Comparison of ENCODE assay signal across 8 cellular contexts in the genomic region with DNA sequence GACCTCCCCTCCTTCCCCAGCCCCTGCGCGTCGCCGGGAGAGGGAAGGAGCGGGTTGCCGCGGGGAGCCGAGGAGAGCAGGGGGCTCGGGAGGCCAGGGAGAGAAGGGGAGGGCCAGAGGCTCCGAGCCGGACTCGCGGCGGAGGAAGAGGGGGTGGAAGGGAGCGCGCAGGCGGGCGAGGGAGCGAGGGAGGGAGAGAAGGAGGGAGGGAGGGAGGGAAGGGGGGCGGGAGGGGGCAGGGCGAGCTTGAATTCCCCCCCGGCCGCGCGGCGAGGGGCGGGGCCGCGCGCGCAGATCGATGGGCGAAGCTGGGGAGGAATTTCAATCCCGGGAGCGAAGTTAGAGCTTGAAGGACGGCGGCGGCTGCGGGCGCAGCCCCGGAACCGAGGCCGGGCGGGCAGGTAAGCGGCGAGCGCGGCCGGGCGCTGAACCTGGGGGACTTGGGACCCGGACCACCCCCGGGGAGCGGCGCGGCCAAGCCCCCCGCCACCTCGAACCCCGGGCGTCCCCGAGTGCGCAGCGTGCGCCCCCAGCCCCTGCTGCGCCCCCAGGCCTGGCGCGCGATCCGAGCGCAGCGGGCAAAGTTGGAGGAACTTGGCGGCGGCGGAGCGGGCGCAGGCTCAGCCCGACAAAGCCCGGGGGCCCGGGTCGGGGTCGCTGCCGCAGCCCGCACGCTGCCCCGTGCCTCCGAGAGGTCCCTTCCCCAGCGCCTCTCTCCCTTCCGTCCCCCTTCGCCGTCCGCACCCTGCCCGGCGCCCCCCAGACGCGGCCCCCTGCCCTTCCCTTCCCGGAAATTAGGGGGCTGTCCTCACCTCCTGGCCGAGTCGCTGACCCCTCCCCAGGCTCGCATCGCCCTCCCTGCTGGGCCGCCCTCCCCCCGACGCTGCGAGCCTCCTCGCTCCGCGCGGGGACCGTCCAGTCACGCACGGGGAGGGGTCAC. TPM values are rescaled to one million over a fixed set of nuclear protein-coding genes. Genes with fewer than 3 reads are reported as not detected.
DNase-seq lines count a peak whose midpoint lies in the region; ATAC-seq and TF ChIP-seq lines count a peak whose summit lies in the region.

ELFN1 (plus strand) TSS at position 324 of the 940 bp plus-strand sequence. CDS start 74,320 bp downstream, outside the sequence.

- DNase-seq in activated naive CD4-positive, alpha-beta T cell treated with anti-CD3 and anti-CD28 coated beads, Interleukin-2, amount 50 U/mL, for 16 hours, result no peak
- no peak for DNase-seq in astrocyte of the cerebellum (ENCODE audit: low read depth)
- no peak for DNase-seq in kidney epithelial cell (ENCODE audit: low read depth)
- no peak for DNase-seq in vagina (ENCODE audit: extremely low spot score in 2 of 2)
- DNase-seq in Karpas-422, result no peak

- peaks cover 5% of the 10 kb centered on the region for H3K4me1 Mint-ChIP-seq in activated naive CD4-positive, alpha-beta T cell treated with anti-CD3 and anti-CD28 coated beads, Interleukin-2, amount 50 U/mL, for 24 hours

- TF ChIP-seq POLR2A in vagina (IDR thresholded peaks at IDR 0.05), result no peak

- peaks cover 55% of the 10 kb centered on the region for H3K4me1 ChIP-seq in vagina
- H3K4me1 ChIP-seq in Karpas-422 (ENCODE audit: low read length), result no peaks in the 10 kb centered on the region

- H3K36me3 ChIP-seq in kidney epithelial cell (ENCODE audit: control insufficient read depth, insufficient read depth, low read length), result no peaks in the 10 kb centered on the region
- H3K36me3 ChIP-seq in vagina, result no peaks in the 10 kb centered on the region
- no peaks in the 10 kb centered on the region for H3K36me3 ChIP-seq in Karpas-422 (ENCODE audit: insufficient read depth, low read length)

- peak within 1 kb of the TSS; percentile 65 for H3K27ac ChIP-seq in vagina
- no peak within 1 kb of the TSS for H3K27ac ChIP-seq in Karpas-422 (ENCODE audit: low read length)

- no peak within 1 kb of the TSS for H2AFZ ChIP-seq in Karpas-422 (ENCODE audit: low read length)

- in situ Hi-C loops in astrocyte of the cerebellum (cut with HindIII; ENCODE audit: low sequenced_read_pairs), result no loop called here

- H3K4me3 ChIP-seq in astrocyte of the cerebellum (ENCODE audit: low read depth, low read length) (peak within 1 kb of the TSS; percentile 15), kidney epithelial cell (ENCODE audit: low read depth, low read length) (peak within 1 kb of the TSS; percentile 17), vagina (peak within 1 kb of the TSS; percentile 44 to 48), Karpas-422 (ENCODE audit: low read length) (no peak within 1 kb of the TSS)

- H3K27ac Mint-ChIP-seq in activated naive CD4-positive, alpha-beta T cell treated with anti-CD3 and anti-CD28 coated beads, Interleukin-2, amount 50 U/mL, for 24 hours, result no peak within 1 kb of the TSS

- H3K4me3 Mint-ChIP-seq in activated naive CD4-positive, alpha-beta T cell treated with anti-CD3 and anti-CD28 coated beads, Interleukin-2, amount 50 U/mL, for 24 hours, result peak within 1 kb of the TSS; percentile 80

- H3K36me3 Mint-ChIP-seq in activated naive CD4-positive, alpha-beta T cell treated with anti-CD3 and anti-CD28 coated beads, Interleukin-2, amount 50 U/mL, for 24 hours, result no peaks in the 10 kb centered on the region

- ATAC-seq in GM19328 (IDR thresholded peaks at IDR 0.05; ENCODE audit: unreplicated experiment), result no peak
- ATAC-seq in activated CD4-positive, CD25-positive, alpha-beta regulatory T cell treated with anti-CD3 and anti-CD28 coated beads, Interleukin-2, amount 50 U/mL, for 24 hours, result no peak

- TF ChIP-seq CTCF in astrocyte of the cerebellum (IDR thresholded peaks at IDR 0.05; ENCODE audit: low read depth, low read length, missing control alignments) (no peak), kidney epithelial cell (IDR thresholded peaks at IDR 0.05; ENCODE audit: insufficient read depth, low read length, poor library complexity, severe bottlenecking) (no peak), vagina (IDR thresholded peaks at IDR 0.05) (no peak)

- H3K9me2 ChIP-seq in Karpas-422 (replicated peaks; ENCODE audit: insufficient read depth, low read length), result no peaks in the 10 kb centered on the region

- H3K9me3 Mint-ChIP-seq in activated naive CD4-positive, alpha-beta T cell treated with anti-CD3 and anti-CD28 coated beads, Interleukin-2, amount 50 U/mL, for 24 hours, result no peaks in the 10 kb centered on the region

- peaks cover 18% of the 10 kb centered on the region for H3K27me3 Mint-ChIP-seq in activated naive CD4-positive, alpha-beta T cell treated with anti-CD3 and anti-CD28 coated beads, Interleukin-2, amount 50 U/mL, for 24 hours

- H4K20me1 ChIP-seq in Karpas-422 (ENCODE audit: insufficient read depth, low read depth, low read length), result no peaks in the 10 kb centered on the region

- H3K9me3 ChIP-seq in vagina (no peaks in the 10 kb centered on the region), Karpas-422 (ENCODE audit: low read length) (no peaks in the 10 kb centered on the region)

- H3K4me2 ChIP-seq in Karpas-422 (ENCODE audit: low read depth, low read length, poor library complexity, severe bottlenecking), result no peak within 1 kb of the TSS

- H3K9ac ChIP-seq in Karpas-422 (ENCODE audit: low read length), result no peak within 1 kb of the TSS

- H3K27me3 ChIP-seq in kidney epithelial cell (ENCODE audit: control insufficient read depth, insufficient read depth, low read length), result peaks cover 86% of the 10 kb centered on the region
- no peaks in the 10 kb centered on the region for H3K27me3 ChIP-seq in vagina
- no peaks in the 10 kb centered on the region for H3K27me3 ChIP-seq in Karpas-422 (ENCODE audit: low read length)

- H3K79me2 ChIP-seq in Karpas-422 (ENCODE audit: low read length), result no peaks in the 10 kb centered on the region

- intact Hi-C loops in vagina (cut with DNase I), result no loop called here

RNA-seq across cellular contexts. Expression of gene ELFN1, which starts in this region (rescaled TPM):
- 0.55 and 0.71 TPM in 2 replicates for total RNA-seq in kidney epithelial cell
- total RNA-seq in vagina, result 2.2 TPM
- total RNA-seq in Karpas-422 (2014; rRNA removed; shearing (Covaris generic); ENCODE audit: low replicate concordance), result not detected in 2 replicates
